Comparison of ENCODE assay signal across 1 cellular context in the genomic region with DNA sequence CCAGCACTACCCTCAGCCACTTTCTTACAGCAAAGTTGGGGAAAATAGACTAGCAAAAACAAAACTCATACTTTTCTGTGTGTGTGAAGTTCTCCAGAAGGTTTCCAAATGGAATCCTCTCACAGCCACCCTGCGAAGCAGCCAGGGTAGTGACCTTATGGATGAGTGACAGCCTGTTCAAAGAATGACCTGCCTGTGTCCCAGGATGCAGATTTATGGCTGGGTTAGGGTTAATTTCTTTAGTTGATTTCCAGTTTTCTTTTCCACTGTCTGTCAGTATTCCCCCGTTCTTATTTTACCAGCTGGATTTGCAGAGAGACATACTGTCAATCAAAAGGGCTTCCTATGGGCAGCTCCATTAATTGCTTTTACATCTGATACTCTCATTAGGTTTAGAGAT.
TF ChIP-seq lines count a peak whose summit lies in the region.

No MANE protein-coding gene starts in this region.

TF ChIP-seq in K562, 482 proteins besides CTCF, POLR2A, EP300 and RAD21:
- TF ChIP-seq, protein P1, sequence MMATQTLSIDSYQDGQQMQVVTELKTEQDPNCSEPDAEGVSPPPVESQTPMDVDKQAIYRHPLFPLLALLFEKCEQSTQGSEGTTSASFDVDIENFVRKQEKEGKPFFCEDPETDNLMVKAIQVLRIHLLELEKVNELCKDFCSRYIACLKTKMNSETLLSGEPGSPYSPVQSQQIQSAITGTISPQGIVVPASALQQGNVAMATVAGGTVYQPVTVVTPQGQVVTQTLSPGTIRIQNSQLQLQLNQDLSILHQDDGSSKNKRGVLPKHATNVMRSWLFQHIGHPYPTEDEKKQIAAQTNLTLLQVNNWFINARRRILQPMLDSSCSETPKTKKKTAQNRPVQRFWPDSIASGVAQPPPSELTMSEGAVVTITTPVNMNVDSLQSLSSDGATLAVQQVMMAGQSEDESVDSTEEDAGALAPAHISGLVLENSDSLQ (IDR thresholded peaks at IDR 0.05), result peak; percentile 68
- TF ChIP-seq ZNF583 (CRISPR knock-in tag; IDR thresholded peaks at IDR 0.05), result no peak
